6 cellular contexts compared by ENCODE assay signal in genomic region chr1:228164561-228165371, GRCh38. TPM values are rescaled to one million over a fixed set of nuclear protein-coding genes. Genes with fewer than 3 reads are reported as not detected.
A peak's percentile ranks its signal among the peaks of the same experiment; 100 is the strongest.
DNase-seq lines count a peak whose midpoint lies in the region; ATAC-seq and TF ChIP-seq lines count a peak whose summit lies in the region.

No MANE protein-coding gene starts in this region.

- peaks cover 0 to 2% of the 10 kb centered on the region in 2 donors for H3K27me3 ChIP-seq in mucosa of rectum (ENCODE audit: control insufficient read depth in 2 of 2, insufficient read depth in 2 of 2, low read length in 2 of 2)

- peaks cover 0 to 2% of the 10 kb centered on the region in 2 donors for H3K36me3 ChIP-seq in mucosa of rectum (ENCODE audit: control insufficient read depth in 2 of 2, insufficient read depth in 2 of 2, low read length in 2 of 2)

- in situ Hi-C loops in GM13977 (cut with MboI; ENCODE audit: low pct_unique_long_range_greater_than_20kb, low sequenced_read_pairs, unreplicated experiment), result no loop called here

- H3K9me3 ChIP-seq in mucosa of rectum (ENCODE audit: control insufficient read depth in 2 of 2, low read length in 2 of 2), result no peaks in the 10 kb centered on the region

- TF ChIP-seq CTCF in GM13977 (IDR thresholded peaks at IDR 0.05; ENCODE audit: extremely low read depth, insufficient read depth, missing control alignments), result no peak

- no peaks in the 10 kb centered on the region for H3K9me3 Mint-ChIP-seq in activated T-helper 17 cell treated with anti-CD3 and anti-CD28 coated beads, Interleukin-2, amount 50 U/mL, for 72 hours

- peaks cover 10% of the 10 kb centered on the region for H3K36me3 Mint-ChIP-seq in activated T-helper 17 cell treated with anti-CD3 and anti-CD28 coated beads, Interleukin-2, amount 50 U/mL, for 72 hours (ENCODE audit: low read depth)

- H3K4me3 Mint-ChIP-seq in activated T-helper 17 cell treated with anti-CD3 and anti-CD28 coated beads, Interleukin-2, amount 50 U/mL, for 72 hours, result peak overlapping the region; percentile 80

- H3K4me1 ChIP-seq in mucosa of rectum (ENCODE audit: control insufficient read depth in 2 of 2, insufficient read depth in 2 of 2, low read length in 2 of 2), result peaks cover 14 to 16% of the 10 kb centered on the region in 2 donors

- peak overlapping the region; percentile 83 to 86 for H3K27ac ChIP-seq in mucosa of rectum (ENCODE audit: low read depth in 2 of 2, low read length in 2 of 2)

- DNase-seq in DMS 273 (lab: John Stamatoyannopoulos, UW; ENCODE audit: unreplicated experiment), result no peak
- DNase-seq in GM13977 (ENCODE audit: low spot score), result no peak
- DNase-seq in NCI-H526 treated with DMSO at 0.1 percent for 48 hours (lab: John Stamatoyannopoulos, UW), result no peak

- H3K4me3 ChIP-seq in mucosa of rectum (ENCODE audit: low read length in 2 of 2), result peak overlapping the region; percentile 79 to 91

- H3K27me3 Mint-ChIP-seq in activated T-helper 17 cell treated with anti-CD3 and anti-CD28 coated beads, Interleukin-2, amount 50 U/mL, for 72 hours, result no peaks in the 10 kb centered on the region

- peak overlapping the region; percentile 91 for H3K27ac Mint-ChIP-seq in activated T-helper 17 cell treated with anti-CD3 and anti-CD28 coated beads, Interleukin-2, amount 50 U/mL, for 72 hours

- peak; percentile 0 for ATAC-seq in HG03103 (IDR thresholded peaks at IDR 0.05; ENCODE audit: low read depth, unreplicated experiment)
- no peak for ATAC-seq in activated T-helper 17 cell treated with anti-CD3 and anti-CD28 coated beads, Interleukin-2, amount 50 U/mL, for 72 hours (replicated peaks)

- H3K4me1 Mint-ChIP-seq in activated T-helper 17 cell treated with anti-CD3 and anti-CD28 coated beads, Interleukin-2, amount 50 U/mL, for 72 hours, result peaks cover 11% of the 10 kb centered on the region

- peak overlapping the region; percentile 80 for H3K9ac ChIP-seq in mucosa of rectum (ENCODE audit: low read depth in 1 of 2, low read length in 2 of 2)

RNA-seq across cellular contexts. Expression of gene IBA57, which starts 0.8 kb away (rescaled TPM):
- 1 to 10 TPM; 6.6 to 8.8 TPM for total RNA-seq in activated T-helper 17 cell treated with anti-CD3 and anti-CD28 coated beads, Interleukin-2, amount 50 U/mL, for 72 hours

RNA-seq across cellular contexts. Expression of gene GJC2, which starts 15.0 kb away (rescaled TPM):
- under 1 TPM; 0.43 to 0.61 TPM for total RNA-seq in activated T-helper 17 cell treated with anti-CD3 and anti-CD28 coated beads, Interleukin-2, amount 50 U/mL, for 72 hours

RNA-seq across cellular contexts. Expression of gene GUK1, which starts 24.7 kb away (rescaled TPM):
- total RNA-seq in activated T-helper 17 cell treated with anti-CD3 and anti-CD28 coated beads, Interleukin-2, amount 50 U/mL, for 72 hours, result 100 to 1,000 TPM; 284 to 285 TPM

RNA-seq across cellular contexts. Expression of gene OBSCN, which starts 43.1 kb away (rescaled TPM):
- total RNA-seq in activated T-helper 17 cell treated with anti-CD3 and anti-CD28 coated beads, Interleukin-2, amount 50 U/mL, for 72 hours, result 10 to 100 TPM; 10.8 to 60.0 TPM

RNA-seq across cellular contexts. Expression of gene MRPL55, which starts 55.7 kb away (rescaled TPM):
- 10 to 100 TPM; 42.3 to 48.6 TPM for total RNA-seq in activated T-helper 17 cell treated with anti-CD3 and anti-CD28 coated beads, Interleukin-2, amount 50 U/mL, for 72 hours
